In genomic region chr18:3230401-3231334, GRCh38 we compare ENCODE assay signal across 14 cellular contexts. TPM values are rescaled to one million over a fixed set of nuclear protein-coding genes. Genes with fewer than 3 reads are reported as not detected.
DNase-seq lines count a peak whose midpoint lies in the region; ATAC-seq and TF ChIP-seq lines count a peak whose summit lies in the region.
"Had no signal": no experiment of that assay in that cellular context is flagged by ENCODE, and none has a peak within 500 bp of the region (broad histone marks: within the 10 kb centered on the region; RNA-seq: fewer than 3 reads in every experiment).

No MANE protein-coding gene starts in this region.

- H3K27me3 Mint-ChIP-seq in chondrocyte (ENCODE audit: low read depth): no peaks in the 10 kb centered on the region
- no peaks in the 10 kb centered on the region for H3K27me3 Mint-ChIP-seq in activated CD4-positive, alpha-beta memory T cell treated with anti-CD3 and anti-CD28 coated beads, Interleukin-2, amount 10 ng/mL, durations not matched to agents 7 days and 5 days
- H3K27me3 Mint-ChIP-seq: activated CD4-positive, alpha-beta T cell treated with anti-CD3 and anti-CD28 coated beads, Interleukin-2, amount 10 ng/mL, durations not matched to agents 7 days and 5 days; naive B cell had no signal

- no peaks in the 10 kb centered on the region for H3F3A ChIP-seq in PC-3 (ENCODE audit: low read length, unreplicated experiment)

- no peak overlapping the region for H3K9ac ChIP-seq in PC-3 (ENCODE audit: low read length)

- in situ Hi-C loops in transverse colon (cut with MboI; ENCODE audit: low pct_ligation_motif_present in 1 of 4, low pct_unique_long_range_greater_than_20kb in 1 of 4, low sequenced_read_pairs in 3 of 4): loop anchor here in 3 of 4 donors (10.0 to 25.0 kb wide), 4 partner anchors 76 to 468 kb away; no protein-coding TSS in a partner anchor

- no peak for TF ChIP-seq EP300 in transverse colon (IDR thresholded peaks at IDR 0.05; ENCODE audit: low read depth)

- BruUV-seq in PC-3 (replicated peaks; lab: Mats Ljungman, UMichigan): no TSS peak

- CTCF ChIA-PET in PC-3 (lab: Charles Lee): no interaction called here
- CTCF ChIA-PET in activated CD4-positive, alpha-beta memory T cell treated with anti-CD3 and anti-CD28 coated beads, Interleukin-2, amount 10 ng/mL, durations not matched to agents 7 days and 5 days (lab: Charles Lee): interaction anchor here (0.7 to 0.8 kb wide), 2 partner anchors 16 to 154 kb away, joined by 3 to 4 read pairs; no protein-coding TSS in a partner anchor

- H3K4me2 ChIP-seq in PC-3 (ENCODE audit: low read length): no peak overlapping the region

- no peak overlapping the region for H3K4me3 Mint-ChIP-seq in chondrocyte (ENCODE audit: unreplicated experiment)
- H3K4me3 Mint-ChIP-seq in activated CD4-positive, alpha-beta memory T cell treated with anti-CD3 and anti-CD28 coated beads, Interleukin-2, amount 10 ng/mL, durations not matched to agents 7 days and 5 days: no peak overlapping the region
- H3K4me3 Mint-ChIP-seq: activated CD4-positive, alpha-beta T cell treated with anti-CD3 and anti-CD28 coated beads, Interleukin-2, amount 10 ng/mL, durations not matched to agents 7 days and 5 days; naive B cell had no signal

- H3K36me3 ChIP-seq in PC-3 (ENCODE audit: low read depth, low read length): no peaks in the 10 kb centered on the region
- no peaks in the 10 kb centered on the region for H3K36me3 ChIP-seq in transverse colon
- H3K36me3 ChIP-seq: sigmoid colon, thoracic aorta had no signal

- H3K27ac ChIP-seq in PC-3 (ENCODE audit: low read length) (no peak overlapping the region), transverse colon (no peak overlapping the region)
- H3K27ac ChIP-seq: sigmoid colon, thoracic aorta had no signal

- no peak overlapping the region for H3K27ac Mint-ChIP-seq in chondrocyte (ENCODE audit: unreplicated experiment)
- no peak overlapping the region for H3K27ac Mint-ChIP-seq in activated CD4-positive, alpha-beta memory T cell treated with anti-CD3 and anti-CD28 coated beads, Interleukin-2, amount 10 ng/mL, durations not matched to agents 7 days and 5 days
- H3K27ac Mint-ChIP-seq: activated CD4-positive, alpha-beta T cell treated with anti-CD3 and anti-CD28 coated beads, Interleukin-2, amount 10 ng/mL, durations not matched to agents 7 days and 5 days; naive B cell had no signal

- intact Hi-C loops in PC-3 (cut with micrococcal nuclease) (no loop called here), transverse colon (cut with DNase I; ENCODE audit: low total_unique reads) (no loop called here)

- H3K4me1 ChIP-seq in PC-3 (ENCODE audit: insufficient read depth, low read length): 0 out of 2 replicates have a peak, but pooled peaks cover under 1% of the 10 kb centered on the region
- H3K4me1 ChIP-seq in transverse colon: peaks cover 0 to 17% (median 0%) of the 10 kb centered on the region in 4 donors
- H3K4me1 ChIP-seq: sigmoid colon had no signal

- TF ChIP-seq CTCF in PC-3 (conservative IDR thresholded peaks at IDR 0.05; ENCODE audit: low read depth, low read length): no peak
- no peak for TF ChIP-seq CTCF in transverse colon (IDR thresholded peaks at IDR 0.05)
- TF ChIP-seq CTCF in chondrocyte (IDR thresholded peaks at IDR 0.05): no peak

- H3K9me3 ChIP-seq in PC-3 (ENCODE audit: low read length) (no peaks in the 10 kb centered on the region), transverse colon (no peaks in the 10 kb centered on the region)
- H3K9me3 ChIP-seq: sigmoid colon, thoracic aorta had no signal

- H3K27me3 ChIP-seq in PC-3 (ENCODE audit: low read length) (no peaks in the 10 kb centered on the region), transverse colon (no peaks in the 10 kb centered on the region)
- H3K27me3 ChIP-seq: sigmoid colon had no signal

- WGBS in transverse colon (ENCODE audit: low coverage in 1 of 2), 2 donors: 76 to 84% methylated on average over 5 to 9 of the region's 9 CpGs

- H3K4me1 Mint-ChIP-seq in chondrocyte (ENCODE audit: low read depth): no peaks in the 10 kb centered on the region
- H3K4me1 Mint-ChIP-seq in activated CD4-positive, alpha-beta memory T cell treated with anti-CD3 and anti-CD28 coated beads, Interleukin-2, amount 10 ng/mL, durations not matched to agents 7 days and 5 days: peaks cover 2% of the 10 kb centered on the region
- H3K4me1 Mint-ChIP-seq: naive B cell had no signal

- DNase-seq in SIG-M5 treated with dmso at 0.1 percent for 504 hours (lab: John Stamatoyannopoulos, UW; ENCODE audit: unreplicated experiment) (peak; percentile 53), SIG-M5 (lab: John Stamatoyannopoulos, UW) (no peak), PC-3 (peak; percentile 21), fibroblast of the conjunctiva (ENCODE audit: low read depth) (peak; percentile 45), transverse colon (peak; percentile 52), COR-L47 (lab: John Stamatoyannopoulos, UW) (no peak), chondrocyte (ENCODE audit: low spot score) (no peak)
- DNase-seq in activated CD4-positive, alpha-beta memory T cell treated with anti-CD3 and anti-CD28 coated beads, Interleukin-2, amount 10 ng/mL, durations not matched to agents 7 days and 5 days: no peak
- DNase-seq: 8988T; activated CD4-positive, alpha-beta T cell treated with anti-CD3 and anti-CD28 coated beads, Interleukin-2, amount 10 ng/mL, durations not matched to agents 7 days and 5 days; activated gamma-delta T cell treated with Interleukin-2 at 50 U/mL for 16 hours; naive B cell; sigmoid colon had no signal

- no peak for ATAC-seq in PC-3

- POLR2A ChIA-PET in PC-3 (lab: Charles Lee; ENCODE audit: unreplicated experiment): interaction anchor here (0.6 kb wide), 1 partner anchor 113 kb away, joined by 5 read pairs; no protein-coding TSS in a partner anchor
- POLR2A ChIA-PET in activated CD4-positive, alpha-beta memory T cell treated with anti-CD3 and anti-CD28 coated beads, Interleukin-2, amount 10 ng/mL, durations not matched to agents 7 days and 5 days (lab: Charles Lee): no interaction called here

- H2AFZ ChIP-seq in PC-3 (ENCODE audit: low read length): no peak overlapping the region

- no peak for TF ChIP-seq POLR2A in transverse colon (IDR thresholded peaks at IDR 0.05)

- no peaks in the 10 kb centered on the region for H3K9me2 ChIP-seq in PC-3 (replicated peaks; ENCODE audit: low read length)

- H3K4me3 ChIP-seq in PC-3 (ENCODE audit: low read length): no peak overlapping the region
- no peak overlapping the region for H3K4me3 ChIP-seq in transverse colon
- H3K4me3 ChIP-seq: sigmoid colon, thoracic aorta had no signal

- H3K79me2 ChIP-seq in PC-3 (ENCODE audit: low read length): no peaks in the 10 kb centered on the region

- no peaks in the 10 kb centered on the region for H3K9me3 Mint-ChIP-seq in chondrocyte (ENCODE audit: low read depth)
- no peaks in the 10 kb centered on the region for H3K9me3 Mint-ChIP-seq in activated CD4-positive, alpha-beta memory T cell treated with anti-CD3 and anti-CD28 coated beads, Interleukin-2, amount 10 ng/mL, durations not matched to agents 7 days and 5 days
- H3K9me3 Mint-ChIP-seq: activated CD4-positive, alpha-beta T cell treated with anti-CD3 and anti-CD28 coated beads, Interleukin-2, amount 10 ng/mL, durations not matched to agents 7 days and 5 days; naive B cell had no signal

- H4K20me1 ChIP-seq in PC-3 (ENCODE audit: low read length): no peaks in the 10 kb centered on the region

- no peaks in the 10 kb centered on the region for H3K36me3 Mint-ChIP-seq in chondrocyte (ENCODE audit: low read depth)
- H3K36me3 Mint-ChIP-seq in activated CD4-positive, alpha-beta memory T cell treated with anti-CD3 and anti-CD28 coated beads, Interleukin-2, amount 10 ng/mL, durations not matched to agents 7 days and 5 days (ENCODE audit: low read depth): no peaks in the 10 kb centered on the region

RNA-seq across cellular contexts. Expression of gene MYOM1, which starts 10.9 kb away (rescaled TPM):
- 0.07 and 0.12 TPM in 2 replicates for total RNA-seq in PC-3 (2014; rRNA removed)
- total RNA-seq in transverse colon: 10 to 100 TPM in 1 of 4 donors, 1 to 10 TPM in 3; 6.0 to 30.4 (median 7.7) TPM
- 1.2 to 1.5 TPM (median 1.5 TPM) in 3 replicates for total RNA-seq in chondrocyte
- 1 to 10 TPM; 1.7 to 2.4 TPM for total RNA-seq in activated CD4-positive, alpha-beta memory T cell treated with anti-CD3 and anti-CD28 coated beads, Interleukin-2, amount 10 ng/mL, durations not matched to agents 7 days and 5 days

RNA-seq across cellular contexts. Expression of gene MYL12A, which starts 16.9 kb away (rescaled TPM):
- total RNA-seq in PC-3 (2014; rRNA removed): 254 and 329 TPM in 2 replicates
- 100 to 1,000 TPM; 257 to 511 (median 338) TPM for total RNA-seq in transverse colon
- total RNA-seq in chondrocyte: 426 to 647 TPM (median 621 TPM) in 3 replicates
- total RNA-seq in activated CD4-positive, alpha-beta memory T cell treated with anti-CD3 and anti-CD28 coated beads, Interleukin-2, amount 10 ng/mL, durations not matched to agents 7 days and 5 days: 1,000 to 10,000 TPM; 1,118 to 1,119 TPM

RNA-seq across cellular contexts. Expression of gene MYL12B, which starts 31.3 kb away (rescaled TPM):
- total RNA-seq in PC-3 (2014; rRNA removed) (233 and 308 TPM in 2 replicates), transverse colon (100 to 1,000 TPM in 3 of 4 donors, 10 to 100 TPM in 1; 78.2 to 558 (median 337) TPM), chondrocyte (241 to 327 TPM (median 323 TPM) in 3 replicates)
- 100 to 1,000 TPM; 371 to 378 TPM for total RNA-seq in activated CD4-positive, alpha-beta memory T cell treated with anti-CD3 and anti-CD28 coated beads, Interleukin-2, amount 10 ng/mL, durations not matched to agents 7 days and 5 days

Comparison
In these comparisons a context has a peak if more than half of its experiments do, and no peak if none do; other contexts are left out.
1. DNase-seq: peak in SIG-M5 treated with dmso at 0.1 percent for 504 hours (single experiment), PC-3 (single experiment), fibroblast of the conjunctiva (single experiment) and transverse colon (single experiment); none in SIG-M5 (single experiment), COR-L47 (single experiment), chondrocyte (single experiment) and activated CD4-positive, alpha-beta memory T cell treated with anti-CD3 and anti-CD28 coated beads, Interleukin-2, amount 10 ng/mL, durations not matched to agents 7 days and 5 days (single experiment).